Comparison of ENCODE assay signal across 2 cellular contexts in genomic region chr1:63641615-63642014, GRCh38.
TF ChIP-seq lines count a peak whose summit lies in the region.

No MANE protein-coding gene starts in this region.

TF ChIP-seq in A549, 52 proteins besides CTCF, POLR2A, EP300 and RAD21:
- TF ChIP-seq MAZ (IDR thresholded peaks at IDR 0.05; ENCODE audit: borderline replicate concordance, low read depth, low read length) = no peak

TF ChIP-seq in SK-N-SH, 30 proteins besides CTCF, POLR2A, EP300 and RAD21:
- TF ChIP-seq ELF1 (IDR thresholded peaks at IDR 0.05) = no peak
- TF ChIP-seq IRF3 (IDR thresholded peaks at IDR 0.05; ENCODE audit: low read depth, low read length) = no peak
- TF ChIP-seq MXI1 (IDR thresholded peaks at IDR 0.05; ENCODE audit: low read depth, low read length) = no peak
- TF ChIP-seq NRF1 (IDR thresholded peaks at IDR 0.05; ENCODE audit: low read depth, low read length) = no peak
- no peak for TF ChIP-seq GATA2 (CRISPR knock-in tag; IDR thresholded peaks at IDR 0.05)
- TF ChIP-seq MAX (IDR thresholded peaks at IDR 0.05; ENCODE audit: low read depth) = no peak
